In the genomic region with DNA sequence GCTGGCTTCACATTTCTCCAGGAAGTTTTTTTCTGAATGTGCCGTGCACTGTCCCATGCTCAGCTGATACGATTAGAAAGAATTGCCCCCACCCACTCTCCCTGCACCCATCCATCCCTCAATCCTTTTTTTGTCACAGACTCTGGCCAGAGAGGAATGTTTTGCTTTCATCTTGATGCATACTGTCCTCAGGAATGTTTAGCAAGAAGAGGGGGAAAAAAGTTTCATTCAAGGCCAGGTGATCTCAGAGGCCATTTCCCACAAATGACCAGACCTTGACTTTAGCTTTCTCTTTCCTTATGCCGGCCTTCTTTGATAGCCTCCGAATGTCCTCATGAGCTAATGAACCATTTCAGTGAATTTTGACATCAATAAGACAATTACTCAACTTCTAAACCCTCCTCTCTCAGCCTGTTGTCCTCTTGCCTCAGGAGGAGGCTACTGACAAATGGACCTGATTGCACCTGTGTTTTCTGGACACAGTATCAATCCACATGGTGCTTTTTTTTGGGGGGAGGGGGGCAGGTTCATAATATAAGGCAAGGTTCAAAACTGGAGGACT, we compare ENCODE assay signal across 12 cellular contexts.
DNase-seq lines count a peak whose midpoint lies in the region; ATAC-seq and TF ChIP-seq lines count a peak whose summit lies in the region.
"Had no signal": no experiment of that assay in that cellular context is flagged by ENCODE, and none has a peak within 500 bp of the region (broad histone marks: within the 10 kb centered on the region; RNA-seq: fewer than 3 reads in every experiment).

No MANE protein-coding gene starts in this region.

- H3K9ac ChIP-seq in GM23248, result peak overlapping the region; percentile 54

- no peak for TF ChIP-seq CTCF in fibroblast of mammary gland (conservative IDR thresholded peaks at IDR 0.05; ENCODE audit: control insufficient read depth, insufficient read depth, low read depth, low read length)
- no peak for TF ChIP-seq CTCF in esophagus squamous epithelium (IDR thresholded peaks at IDR 0.05)

- H3K4me1 ChIP-seq in GM23248 (ENCODE audit: insufficient read depth), result peaks cover 64% of the 10 kb centered on the region
- H3K4me1 ChIP-seq in esophagus squamous epithelium, result peaks cover 0 to 31% (median 18%) of the 10 kb centered on the region in 3 donors

- in situ Hi-C loops in GM23248 (cut with MboI), result no loop called here

- H3K9me3 ChIP-seq in GM23248 (ENCODE audit: low read depth), result no peaks in the 10 kb centered on the region
- H3K9me3 ChIP-seq in esophagus squamous epithelium, result no peaks in the 10 kb centered on the region

- peak overlapping the region; percentile 28; the same call in 1 of the 2 replicates for H2AFZ ChIP-seq in GM23248

- H3F3A ChIP-seq in GM23248 (ENCODE audit: insufficient read depth), result peaks cover 51% of the 10 kb centered on the region

- WGBS in GM23248 (ENCODE audit: low coverage in 1 of 2, low lambda C conversion rate in 2 of 2, missing lambda C conversion rate in 2 of 2), 2 experiments, result 18 to 21% methylated on average over 4 of the region's 4 CpGs
- 42 to 79% methylated on average over 4 of the region's 4 CpGs for WGBS in esophagus squamous epithelium, 2 donors

- H3K79me2 ChIP-seq in GM23248 (ENCODE audit: insufficient read depth), result no peaks in the 10 kb centered on the region

- H4K20me1 ChIP-seq in GM23248 (ENCODE audit: insufficient read depth), result no peaks in the 10 kb centered on the region

- no peaks in the 10 kb centered on the region for H3K36me3 ChIP-seq in GM23248 (ENCODE audit: low read depth)
- no peaks in the 10 kb centered on the region for H3K36me3 ChIP-seq in esophagus squamous epithelium

- H3K9me2 ChIP-seq in GM23248 (ENCODE audit: insufficient read depth), result no peaks in the 10 kb centered on the region

- ATAC-seq in SK-N-SH treated with all-trans-retinoic acid at 6 μM for 48 hours (peak; percentile 4; the same call in 2 of the 3 replicates), HG02610 (IDR thresholded peaks at IDR 0.05; ENCODE audit: unreplicated experiment) (no peak)

- peak overlapping the region; percentile 81 for H3K4me2 ChIP-seq in GM23248 (ENCODE audit: unreplicated experiment)

- no peak for TF ChIP-seq POLR2A in esophagus squamous epithelium (IDR thresholded peaks at IDR 0.05)

- DNase-seq in GM23248 (peak; percentile 68), fibroblast of mammary gland (ENCODE audit: low read depth) (peak; percentile 76), skeletal muscle cell (ENCODE audit: low read depth) (peak; percentile 64), nucleus accumbens (lab: John Stamatoyannopoulos, UW) (no peak), esophagus squamous epithelium (lab: John Stamatoyannopoulos, UW) (no peak), occipital lobe (lab: John Stamatoyannopoulos, UW) (no peak)
- DNase-seq: GDM1, NCI-H748 treated with DMSO at 0.1 percent for 48 hours, small intestine, T-helper 9 cell had no signal

- H3K4me3 ChIP-seq in GM23248 (peak overlapping the region; percentile 32; the same call in 1 of the 2 replicates), fibroblast of mammary gland (ENCODE audit: control insufficient read depth, low read depth, low read length) (no peak overlapping the region), skeletal muscle cell (ENCODE audit: low read depth, low read length) (no peak overlapping the region), esophagus squamous epithelium (no peak overlapping the region)

- intact Hi-C loops in esophagus squamous epithelium (cut with DNase I), result no loop called here

- no peaks in the 10 kb centered on the region for H3K27me3 ChIP-seq in GM23248 (replicated peaks; ENCODE audit: insufficient read depth)
- no peaks in the 10 kb centered on the region for H3K27me3 ChIP-seq in esophagus squamous epithelium

- H3K27ac ChIP-seq in GM23248 (peak overlapping the region; percentile 99), esophagus squamous epithelium (no peak overlapping the region)

TF ChIP-seq in SK-N-SH treated with all-trans-retinoic acid at 6 μM for 48 hours, 23 proteins besides CTCF, POLR2A, EP300 and RAD21:
- TF ChIP-seq ZNF70 (CRISPR knock-in tag; IDR thresholded peaks at IDR 0.05) (no peak), ISL1 (CRISPR knock-in tag; IDR thresholded peaks at IDR 0.05) (peak; percentile 37), ARNTL (CRISPR knock-in tag; IDR thresholded peaks at IDR 0.05; ENCODE audit: borderline replicate concordance, low read depth) (no peak), ZFP3 (CRISPR knock-in tag; IDR thresholded peaks at IDR 0.05) (0 out of 2 replicates have a peak, but pooled peaks have one; percentile 39), TOX (CRISPR knock-in tag; IDR thresholded peaks at IDR 0.05; ENCODE audit: borderline replicate concordance) (no peak), GLIS3 (CRISPR knock-in tag; IDR thresholded peaks at IDR 0.05) (peak; percentile 37; the same call in 1 of the 2 replicates), SNAI2 (CRISPR knock-in tag; IDR thresholded peaks at IDR 0.05) (peak; percentile 81; the same call in 1 of the 2 replicates), CSDC2 (CRISPR knock-in tag; IDR thresholded peaks at IDR 0.05) (0 out of 2 replicates have a peak, but pooled peaks have one; percentile 77)
- TF ChIP-seq, protein P1, sequence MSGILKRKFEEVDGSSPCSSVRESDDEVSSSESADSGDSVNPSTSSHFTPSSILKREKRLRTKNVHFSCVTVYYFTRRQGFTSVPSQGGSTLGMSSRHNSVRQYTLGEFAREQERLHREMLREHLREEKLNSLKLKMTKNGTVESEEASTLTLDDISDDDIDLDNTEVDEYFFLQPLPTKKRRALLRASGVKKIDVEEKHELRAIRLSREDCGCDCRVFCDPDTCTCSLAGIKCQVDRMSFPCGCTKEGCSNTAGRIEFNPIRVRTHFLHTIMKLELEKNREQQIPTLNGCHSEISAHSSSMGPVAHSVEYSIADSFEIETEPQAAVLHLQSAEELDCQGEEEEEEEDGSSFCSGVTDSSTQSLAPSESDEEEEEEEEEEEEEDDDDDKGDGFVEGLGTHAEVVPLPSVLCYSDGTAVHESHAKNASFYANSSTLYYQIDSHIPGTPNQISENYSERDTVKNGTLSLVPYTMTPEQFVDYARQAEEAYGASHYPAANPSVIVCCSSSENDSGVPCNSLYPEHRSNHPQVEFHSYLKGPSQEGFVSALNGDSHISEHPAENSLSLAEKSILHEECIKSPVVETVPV (CRISPR knock-in tag; IDR thresholded peaks at IDR 0.05), result no peak
- TF ChIP-seq, protein P2, sequence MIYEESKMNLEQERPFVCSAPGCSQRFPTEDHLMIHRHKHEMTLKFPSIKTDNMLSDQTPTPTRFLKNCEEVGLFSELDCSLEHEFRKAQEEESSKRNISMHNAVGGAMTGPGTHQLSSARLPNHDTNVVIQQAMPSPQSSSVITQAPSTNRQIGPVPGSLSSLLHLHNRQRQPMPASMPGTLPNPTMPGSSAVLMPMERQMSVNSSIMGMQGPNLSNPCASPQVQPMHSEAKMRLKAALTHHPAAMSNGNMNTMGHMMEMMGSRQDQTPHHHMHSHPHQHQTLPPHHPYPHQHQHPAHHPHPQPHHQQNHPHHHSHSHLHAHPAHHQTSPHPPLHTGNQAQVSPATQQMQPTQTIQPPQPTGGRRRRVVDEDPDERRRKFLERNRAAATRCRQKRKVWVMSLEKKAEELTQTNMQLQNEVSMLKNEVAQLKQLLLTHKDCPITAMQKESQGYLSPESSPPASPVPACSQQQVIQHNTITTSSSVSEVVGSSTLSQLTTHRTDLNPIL (CRISPR knock-in tag; IDR thresholded peaks at IDR 0.05; ENCODE audit: low read depth), result no peak

Comparison
In these comparisons a context has a peak if more than half of its experiments do, and no peak if none do; other contexts are left out.
1. DNase-seq: peak in GM23248 (single experiment), fibroblast of mammary gland (single experiment) and skeletal muscle cell (single experiment); none in nucleus accumbens (0 of 56), esophagus squamous epithelium (single experiment) and occipital lobe (single experiment).